Comparison of ENCODE assay signal across 31 cellular contexts in genomic region chr14:51619551-51619950, GRCh38.
"Had no signal": no experiment of that assay in that cellular context is flagged by ENCODE, and none has a peak within 500 bp of the region (broad histone marks: within the 10 kb centered on the region; RNA-seq: fewer than 3 reads in every experiment).

No MANE protein-coding gene starts in this region.

- DNase-seq: activated CD4-positive, alpha-beta T cell treated with anti-CD3 and anti-CD28 coated beads for 1 hour; activated CD4-positive, alpha-beta T cell treated with anti-CD3 and anti-CD28 coated beads for 48 hours; activated CD4-positive, CD25-positive, alpha-beta regulatory T cell; activated CD8-positive, alpha-beta T cell treated with anti-CD3 and anti-CD28 coated beads for 36 hours; activated effector memory CD4-positive, alpha-beta T cell treated with anti-CD3 and anti-CD28 coated beads, Interleukin-2, amount 50 U/mL, for 16 hours; activated naive CD4-positive, alpha-beta T cell; activated naive CD4-positive, alpha-beta T cell treated with anti-CD3 and anti-CD28 coated beads, Interleukin-2, amount 50 U/mL, for 16 hours; activated naive CD8-positive, alpha-beta T cell treated with anti-CD3 and anti-CD28 coated beads for 36 hours; activated T-cell treated with anti-CD3 and anti-CD28 coated beads, Interleukin-2, amount 50 U/mL, for 1 hour; activated T-cell treated with anti-CD3 and anti-CD28 coated beads, Interleukin-2, amount 50 U/mL, for 72 hours; amniotic stem cell; aorta; brain microvascular endothelial cell; central memory CD4-positive, alpha-beta T cell; Kasumi-1; MG63; NCI-H1048; NCI-H1105 treated with DMSO at 0.1 percent for 48 hours; NCI-H1436; NCI-H1694; NCI-H1930; NCI-H2081 treated with DMSO at 0.1 percent for 48 hours; NCI-H345; NCI-H524 treated with DMSO at 0.1 percent for 48 hours; NK-92 treated with Interleukin-12 subunit alpha and Interleukin-12 subunit beta, amount 100 ng/mL, for 24 hours; PC-9; Right ventricle myocardium superior; T1000; WERI-Rb-1 had no signal

- H3K4me2 ChIP-seq: PC-9 had no signal

- ATAC-seq: activated CD8-positive, alpha-beta T cell treated with anti-CD3 and anti-CD28 coated beads for 36 hours; activated T-cell treated with anti-CD3 and anti-CD28 coated beads, Interleukin-2, amount 50 U/mL, for 72 hours; activated T-helper 17 cell treated with anti-CD3 and anti-CD28 coated beads, Interleukin-2, amount 50 U/mL, for 72 hours had no signal

- H2AFZ ChIP-seq: PC-9 had no signal

- H3K27ac ChIP-seq: brain microvascular endothelial cell, PC-9, SK-N-MC, WERI-Rb-1 had no signal

- H3K27me3 ChIP-seq: brain microvascular endothelial cell, MG63 had no signal

- H3K9me3 ChIP-seq: MG63 had no signal

- H3K4me3 ChIP-seq: MG63, PC-9, SK-N-MC had no signal

- H3K36me3 ChIP-seq: brain microvascular endothelial cell, MG63, WERI-Rb-1 had no signal
